In the genomic region with DNA sequence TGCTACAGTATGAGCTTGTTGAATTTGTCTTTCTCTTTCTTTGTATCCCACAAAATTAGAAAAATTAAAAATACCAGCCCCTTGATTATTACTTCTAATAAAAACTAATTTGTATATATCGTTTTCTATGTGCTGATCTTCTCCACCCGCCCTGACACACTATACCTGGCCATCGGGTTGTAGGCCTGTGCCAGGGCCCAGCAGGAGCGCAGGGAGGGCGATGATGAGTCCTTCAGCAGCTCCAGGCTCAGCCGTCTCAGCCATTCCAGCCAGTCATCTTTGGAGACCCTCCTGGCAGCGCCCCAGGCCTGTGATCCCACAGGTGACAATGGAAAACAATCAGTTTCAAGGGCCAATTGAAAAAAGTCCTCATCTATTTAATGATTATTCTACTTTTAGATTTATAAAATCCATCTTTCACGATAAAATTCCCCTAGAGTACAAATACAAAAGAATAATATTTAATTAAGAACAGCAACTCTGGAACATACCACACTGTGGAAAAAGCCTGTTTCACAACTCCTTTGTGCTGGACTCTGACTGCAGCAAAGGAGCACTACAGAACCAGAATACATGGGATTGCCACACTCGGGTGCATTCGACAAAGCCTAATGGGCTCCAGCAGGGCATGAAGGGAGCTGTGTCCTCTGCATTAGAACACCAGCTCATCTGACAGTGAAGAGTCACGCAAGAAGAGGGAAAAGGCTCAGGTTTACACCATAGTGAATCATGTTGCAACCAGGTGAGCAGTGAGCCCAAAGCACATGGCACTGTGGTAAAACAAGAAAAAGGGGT, we compare ENCODE assay signal across 19 cellular contexts. TPM values are rescaled to one million over a fixed set of nuclear protein-coding genes. Genes with fewer than 3 reads are reported as not detected.
"Had no signal": no experiment of that assay in that cellular context is flagged by ENCODE, and none has a peak within 500 bp of the region (broad histone marks: within the 10 kb centered on the region; RNA-seq: fewer than 3 reads in every experiment).

No MANE protein-coding gene starts in this region.

- DNase-seq: activated CD4-positive, alpha-beta T cell treated with anti-CD3 and anti-CD28 coated beads for 1 hour; activated CD4-positive, alpha-beta T cell treated with anti-CD3 and anti-CD28 coated beads, Interleukin-2, amount 50 U/mL, for 1 hour; activated CD8-positive, alpha-beta T cell treated with anti-CD3 and anti-CD28 coated beads, Interleukin-2, amount 10 ng/mL, durations not matched to agents 7 days and 5 days; activated gamma-delta T cell treated with Interleukin-2 at 50 U/mL for 16 hours; aorta; dermis blood vessel endothelial cell; effector CD8-positive, alpha-beta T cell; hypothalamus; lower lobe of right lung; naive B cell; posterior cingulate gyrus; stimulated activated CD4-positive, alpha-beta T cell treated with anti-CD3 and anti-CD28 coated beads, Interleukin-12 subunit alpha, Interleukin-12 subunit beta, amount 100 ng/mL, for 4 hours; stimulated activated CD4-positive, alpha-beta T cell treated with anti-CD3 and anti-CD28 coated beads, Interleukin-4, amount 100 ng/mL, for 4 hours; T-cell; thyroid gland; upper lobe of right lung had no signal

- ATAC-seq: activated CD8-positive, alpha-beta T cell treated with anti-CD3 and anti-CD28 coated beads, Interleukin-2, amount 10 ng/mL, durations not matched to agents 7 days and 5 days; esophagus mucosa; gastroesophageal sphincter; lower lobe of right lung; T-cell; upper lobe of right lung had no signal

RNA-seq across cellular contexts. Expression of gene ANGPTL7, which starts 15.4 kb away (rescaled TPM):
- total RNA-seq: activated CD8-positive, alpha-beta T cell treated with anti-CD3 and anti-CD28 coated beads, Interleukin-2, amount 10 ng/mL, durations not matched to agents 7 days and 5 days; activated T-helper 1 cell treated with anti-CD3 and anti-CD28 coated beads, Interleukin-12 subunit alpha, Interleukin-12 subunit beta, Interleukin-2, Interleukin-4 antibody, amounts not matched to agents 30 ng/mL and 10 ng/mL and 1 ng/mL, durations not matched to agents 14 hours and 24 hours and 36 hours; dermis blood vessel endothelial cell; esophagus mucosa; T-cell had no signal
